Comparison of ENCODE assay signal across 18 cellular contexts in the genomic region with DNA sequence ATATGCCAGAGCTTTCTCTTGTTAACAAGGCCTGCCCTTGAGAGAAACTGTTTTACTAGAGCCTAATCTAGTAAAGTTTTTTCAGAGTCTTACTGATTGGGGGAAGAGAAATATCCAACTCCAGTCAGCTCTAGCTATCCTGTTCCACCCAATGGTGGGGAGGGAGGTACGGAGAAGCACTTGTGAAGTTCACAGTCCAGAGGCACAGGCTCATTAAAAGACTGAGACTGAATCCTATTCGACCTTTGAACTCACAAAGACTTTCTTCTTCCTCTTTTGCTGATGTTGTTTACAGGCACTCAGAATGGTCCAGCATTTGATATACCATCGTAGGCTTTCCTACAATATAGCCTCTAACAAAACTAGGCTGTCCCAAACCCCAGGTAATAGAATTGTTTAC. TPM values are rescaled to one million over a fixed set of nuclear protein-coding genes. Genes with fewer than 3 reads are reported as not detected.
DNase-seq lines count a peak whose midpoint lies in the region; ATAC-seq, FAIRE-seq and TF ChIP-seq lines count a peak whose summit lies in the region.
"Had no signal": no experiment of that assay in that cellular context is flagged by ENCODE, and none has a peak within 500 bp of the region (broad histone marks: within the 10 kb centered on the region; RNA-seq: fewer than 3 reads in every experiment).

No MANE protein-coding gene starts in this region.

- DNase-seq in MV-4-11 (lab: John Stamatoyannopoulos, UW), result peak; percentile 11
- no peak for DNase-seq in GM12878 (ENCODE audit: low read depth, low spot score)
- DNase-seq in left colon, result peak; percentile 21 to 49
- DNase-seq in RKO (ENCODE audit: low spot score), result no peak
- DNase-seq: ACHN; BE2C; C1 segment of cervical spinal cord; Caco-2; CD4-positive, CD25-positive, alpha-beta regulatory T cell; GOT3; H7 had no signal

- no peaks in the 10 kb centered on the region for H3K79me2 ChIP-seq in GM12878 (ENCODE audit: control insufficient read depth, insufficient read depth, low read length)

- no peak for TF ChIP-seq EP300 in GM12878 (IDR thresholded peaks at IDR 0.05; ENCODE audit: borderline replicate concordance in 1 of 2, control insufficient read depth in 1 of 2, low read depth in 2 of 2, low read length in 2 of 2)

- CTCF ChIA-PET in GM12878 (lab: Yijun Ruan, JAX), result no interaction called here

- in situ Hi-C loops in GM12878 (cut with MboI), result no loop called here

- BruUV-seq in GM12878 (replicated peaks; lab: Mats Ljungman, UMichigan), result no TSS peak

- RAD21 ChIA-PET in GM12878 (lab: Charles Lee; ENCODE audit: unreplicated experiment), result no interaction called here

- TF ChIP-seq RAD21 in GM12878 (IDR thresholded peaks at IDR 0.05; ENCODE audit: insufficient read depth, low read depth, low read length), result no peak

- no peak overlapping the region for H3K9ac ChIP-seq in GM12878 (ENCODE audit: control insufficient read depth, insufficient read depth, low read length)

- H3K4me1 ChIP-seq in GM12878 (ENCODE audit: control insufficient read depth, insufficient read depth, low read length), result no peaks in the 10 kb centered on the region
- H3K4me1 ChIP-seq: BE2C had no signal

- no peak overlapping the region for H3K4me2 ChIP-seq in GM12878 (ENCODE audit: control insufficient read depth, insufficient read depth)

- SMC1A ChIA-PET in GM12878 (lab: Charles Lee; ENCODE audit: uncharacterized antibody, unreplicated experiment), result no interaction called here

- no peaks in the 10 kb centered on the region for H3K27me3 ChIP-seq in GM12878 (replicated peaks in 1 of 2; ENCODE audit: control insufficient read depth in 2 of 2, insufficient read depth in 2 of 2, low read length in 1 of 2)
- H3K27me3 ChIP-seq: BE2C had no signal

- H4K20me1 ChIP-seq in GM12878 (ENCODE audit: control insufficient read depth, insufficient read depth), result no peaks in the 10 kb centered on the region

- TF ChIP-seq POLR2A in GM12878 (IDR thresholded peaks at IDR 0.05; ENCODE audit: low read depth, low read length), result no peak

- POLR2A ChIA-PET in GM12878 (lab: Charles Lee), result no interaction called here

- 68% methylated on average over 3 of the region's 3 CpGs for WGBS in GM12878 (ENCODE audit: insufficient coverage, insufficient replicate concordance, low lambda C conversion rate, missing lambda C conversion rate)

- FAIRE-seq in GM12878 (lab: Jason Lieb, UNC), result no peak
- FAIRE-seq: A204.1, D721Med, G401.6, GM12892, GM18507 had no signal

- no peaks in the 10 kb centered on the region for H3K36me3 ChIP-seq in GM12878 (ENCODE audit: control insufficient read depth in 2 of 2, insufficient read depth in 2 of 2, low read length in 1 of 2)
- H3K36me3 ChIP-seq: BE2C had no signal

- intact Hi-C loops in GM12878 (cut with micrococcal nuclease; ENCODE audit: unreplicated experiment) (no loop called here), left colon (cut with DNase I, micrococcal nuclease) (no loop called here)

- no peaks in the 10 kb centered on the region; the same call in 2 of the 3 replicates for H3K9me3 ChIP-seq in GM12878 (replicated peaks; ENCODE audit: control insufficient read depth, insufficient read depth, low read length)
- H3K9me3 ChIP-seq: BE2C had no signal

- H3K27ac ChIP-seq in GM12878 (ENCODE audit: control insufficient read depth, insufficient read depth), result no peak overlapping the region

- ATAC-seq in GM12878 (no peak), left colon (peak; percentile 100), GM18868 (IDR thresholded peaks at IDR 0.05; ENCODE audit: unreplicated experiment) (no peak)
- no peak for ATAC-seq in activated CD4-positive, CD25-positive, alpha-beta regulatory T cell treated with anti-CD3 and anti-CD28 coated beads, Interleukin-2, amount 50 U/mL, for 24 hours

- no peak overlapping the region for H3K4me3 ChIP-seq in GM12878

- no peak overlapping the region for H2AFZ ChIP-seq in GM12878 (ENCODE audit: control insufficient read depth, low read depth, low read length)

- no peak for TF ChIP-seq CTCF in GM12878 (IDR thresholded peaks at IDR 0.05 in 2 of 3, conservative IDR thresholded peaks at IDR 0.05 in 1 of 3; ENCODE audit: control insufficient read depth in 2 of 3, extremely low read depth in 1 of 3, insufficient read depth in 1 of 3, low read depth in 3 of 3, low read length in 3 of 3)

TF ChIP-seq in GM12878, 131 proteins besides CTCF, POLR2A, EP300 and RAD21:
- TF ChIP-seq CHD2 (IDR thresholded peaks at IDR 0.05; ENCODE audit: borderline replicate concordance, low read depth, low read length) (no peak), NR2C1 (IDR thresholded peaks at IDR 0.05) (peak; percentile 24; the same call in 1 of the 2 replicates), RFX5 (IDR thresholded peaks at IDR 0.05; ENCODE audit: low read depth, low read length) (no peak)

RNA-seq across cellular contexts. Expression of a gene that starts 15.5 kb away (rescaled TPM):
- 122 and 133 TPM in 2 replicates for total RNA-seq in GM12878 (2013; cell fraction: nucleolus; rRNA removed)
- total RNA-seq in GM12878 (2014; rRNA removed), result 25.6 and 31.8 TPM in 2 replicates
- 24.2 and 24.9 TPM in 2 replicates for total RNA-seq in GM12878 (2014; rRNA removed; fragmentation: Illumina TruSeq; extraction: Trizol)
- 49.0 and 52.1 TPM in 2 replicates for total RNA-seq in GM12878 (2021)
- 12.6 TPM for polyA plus RNA-seq in GM12878 (2011; ENCODE audit: low read depth)
- 49.6 and 56.9 TPM in 2 replicates for polyA plus RNA-seq in GM12878 (2011; rRNA removed)
- 22.4 and 28.0 TPM in 2 replicates for polyA plus RNA-seq in GM12878 (2011; cell fraction: cytosol; rRNA removed)
- 22.6 and 26.0 TPM in 2 replicates for polyA plus RNA-seq in GM12878 (2011; cell fraction: nucleus; rRNA removed)
- polyA plus RNA-seq in GM12878 (2012), result 9.6 and 14.1 TPM in 2 replicates
- polyA plus RNA-seq in GM12878 (2014; fragmentation: Illumina TruSeq; extraction: Trizol), result 12.3 and 15.7 TPM in 2 replicates
- 1 to 10 TPM; 5.6 to 6.3 TPM for polyA plus RNA-seq in GM12878 (2014; fragmentation: Nextera tagmentation; extraction: Ambion mirVana)
- 16.4 and 17.5 TPM in 2 replicates for polyA plus RNA-seq in GM12878 (2014; rRNA removed)
- 10 to 100 TPM; 39.1 to 48.5 TPM for polyA plus RNA-seq in GM12878 (2016; fragmentation: Nextera tagmentation; extraction: Ambion mirVana)
- polyA minus RNA-seq in GM12878 (2011; rRNA and poly(A)+ RNA removed), result 91.6 and 161 TPM in 2 replicates
- 38.8 and 49.8 TPM in 2 replicates for polyA minus RNA-seq in GM12878 (2011; cell fraction: cytosol; rRNA and poly(A)+ RNA removed)
- 16.3 and 30.0 TPM in 2 replicates for polyA minus RNA-seq in GM12878 (2011; cell fraction: nucleus; rRNA and poly(A)+ RNA removed)
- 10 to 100 TPM; 77.9 to 83.6 TPM for total RNA-seq in left colon

RNA-seq across cellular contexts. Expression of a gene that starts 31.6 kb away (rescaled TPM):
- total RNA-seq in GM12878 (2013; cell fraction: nucleolus; rRNA removed), result 16.3 and 17.4 TPM in 2 replicates
- total RNA-seq in GM12878 (2014; rRNA removed) (38.2 and 43.9 TPM in 2 replicates), GM12878 (2014; rRNA removed; fragmentation: Illumina TruSeq; extraction: Trizol) (47.9 and 48.8 TPM in 2 replicates), GM12878 (2021) (37.6 and 42.2 TPM in 2 replicates), left colon (10 to 100 TPM; 33.5 to 36.3 TPM)
- polyA plus RNA-seq in GM12878 (2011; ENCODE audit: low read depth), result 11.5 TPM
- polyA plus RNA-seq in GM12878 (2011; rRNA removed) (72.1 and 135 TPM in 2 replicates), GM12878 (2014; fragmentation: Illumina TruSeq; extraction: Trizol) (42.2 and 55.5 TPM in 2 replicates), GM12878 (2014; fragmentation: Nextera tagmentation; extraction: Ambion mirVana) (10 to 100 TPM; 51.9 to 57.9 TPM), GM12878 (2014; rRNA removed) (33.5 and 36.4 TPM in 2 replicates), GM12878 (2016; fragmentation: Nextera tagmentation; extraction: Ambion mirVana) (10 to 100 TPM; 57.6 to 62.7 TPM)
- polyA plus RNA-seq in GM12878 (2011; cell fraction: cytosol; rRNA removed), result 16.2 and 18.5 TPM in 2 replicates
- 13.0 and 14.8 TPM in 2 replicates for polyA plus RNA-seq in GM12878 (2011; cell fraction: nucleus; rRNA removed)
- polyA plus RNA-seq in GM12878 (2012), result 21.1 and 24.9 TPM in 2 replicates
- 18.8 and 34.2 TPM in 2 replicates for polyA minus RNA-seq in GM12878 (2011; rRNA and poly(A)+ RNA removed)
- polyA minus RNA-seq in GM12878 (2011; cell fraction: cytosol; rRNA and poly(A)+ RNA removed), result 10.3 and 10.9 TPM in 2 replicates
- polyA minus RNA-seq in GM12878 (2011; cell fraction: nucleus; rRNA and poly(A)+ RNA removed), result 3.5 and 5.2 TPM in 2 replicates

Comparison
In these comparisons a context has a peak if more than half of its experiments do, and no peak if none do; other contexts are left out.
1. DNase-seq: peak in MV-4-11 (single experiment) and left colon (2 of 2); none in GM12878 (single experiment) and RKO (single experiment).